Comparison of ENCODE assay signal across 8 cellular contexts in genomic region chr15:92797168-92798052, GRCh38.
DNase-seq lines count a peak whose midpoint lies in the region; ATAC-seq and TF ChIP-seq lines count a peak whose summit lies in the region.

No MANE protein-coding gene starts in this region.

- 0 out of 2 replicates have a peak overlapping the region, but pooled peaks have one; percentile 44 for H3K9ac ChIP-seq in GM23248

- WGBS in GM23248 (ENCODE audit: low coverage in 1 of 2, low lambda C conversion rate in 2 of 2, missing lambda C conversion rate in 2 of 2), 2 experiments = 60 to 61% methylated on average over 12 of the region's 12 CpGs

- H3K27ac ChIP-seq in GM23248 (peak overlapping the region; percentile 50), left lung (peak overlapping the region; percentile 60 to 72), thoracic aorta (peak overlapping the region in 1 of 2 donors; percentile 57)

- intact Hi-C loops in left lung (cut with DNase I) = no loop called here

- H3F3A ChIP-seq in GM23248 (ENCODE audit: insufficient read depth) = peaks cover 19% of the 10 kb centered on the region

- H3K9me3 ChIP-seq in GM23248 (ENCODE audit: low read depth) (no peaks in the 10 kb centered on the region), left lung (no peaks in the 10 kb centered on the region), thoracic aorta (no peaks in the 10 kb centered on the region)

- H4K20me1 ChIP-seq in GM23248 (ENCODE audit: insufficient read depth) = no peaks in the 10 kb centered on the region

- no peaks in the 10 kb centered on the region for H3K9me2 ChIP-seq in GM23248 (ENCODE audit: insufficient read depth)

- TF ChIP-seq CTCF in LNCaP clone FGC (IDR thresholded peaks at IDR 0.05; ENCODE audit: control insufficient read depth, extremely low read depth, insufficient read depth) (peak; percentile 74), left lung (IDR thresholded peaks at IDR 0.05) (peak; percentile 82 to 85), thoracic aorta (IDR thresholded peaks at IDR 0.05) (peak; percentile 79)

- peaks cover 12% of the 10 kb centered on the region for H3K79me2 ChIP-seq in GM23248 (ENCODE audit: insufficient read depth)

- H3K27me3 ChIP-seq in GM23248 (replicated peaks; ENCODE audit: insufficient read depth) = no peaks in the 10 kb centered on the region
- H3K27me3 ChIP-seq in left lung = no peaks in the 10 kb centered on the region
- H3K27me3 ChIP-seq in thoracic aorta (replicated peaks; ENCODE audit: insufficient read depth) = no peaks in the 10 kb centered on the region

- peaks cover 21% of the 10 kb centered on the region for H3K4me1 ChIP-seq in GM23248 (ENCODE audit: insufficient read depth)
- peaks cover 15 to 30% of the 10 kb centered on the region in 2 donors for H3K4me1 ChIP-seq in left lung
- peaks cover 13 to 18% of the 10 kb centered on the region in 2 donors for H3K4me1 ChIP-seq in thoracic aorta (ENCODE audit: control insufficient read depth in 1 of 2, low read depth in 2 of 2)

- ATAC-seq in left lung = peak; percentile 78
- ATAC-seq in thoracic aorta (ENCODE audit: insufficient number of reproducible peaks, low FRiP score, low read depth) = no peak

- no peak overlapping the region for H3K4me3 ChIP-seq in GM23248
- no peak overlapping the region for H3K4me3 ChIP-seq in LNCaP clone FGC (ENCODE audit: low read depth, low read length)
- no peak overlapping the region for H3K4me3 ChIP-seq in left lung
- no peak overlapping the region for H3K4me3 ChIP-seq in thoracic aorta

- peak; percentile 61 for DNase-seq in activated effector memory CD4-positive, alpha-beta T cell treated with anti-CD3 and anti-CD28 coated beads, Interleukin-2, amount 50 U/mL, for 16 hours
- no peak for DNase-seq in activated effector memory CD4-positive, alpha-beta T cell treated with Interleukin-2 at 50 U/mL for 16 hours
- DNase-seq in GM23248 (peak; percentile 82), LNCaP clone FGC (ENCODE audit: low read depth) (peak; percentile 89), RPMI7951 (ENCODE audit: low read depth) (peak; percentile 76), cerebellum (ENCODE audit: low spot score) (peak; percentile 69), left lung (peak in 1 of 2 donors; percentile 18), thoracic aorta (ENCODE audit: low spot score) (no peak)

- in situ Hi-C loops in GM23248 (cut with MboI) = no loop called here

- H3K4me2 ChIP-seq in GM23248 (ENCODE audit: unreplicated experiment) = no peak overlapping the region

- H2AFZ ChIP-seq in GM23248 = peak overlapping the region; percentile 99

- no peaks in the 10 kb centered on the region for H3K36me3 ChIP-seq in GM23248 (ENCODE audit: low read depth)
- H3K36me3 ChIP-seq in left lung = no peaks in the 10 kb centered on the region
- H3K36me3 ChIP-seq in thoracic aorta = no peaks in the 10 kb centered on the region

Comparison
In these comparisons a context has a peak if more than half of its experiments do, and no peak if none do; other contexts are left out.
1. DNase-seq: peak in activated effector memory CD4-positive, alpha-beta T cell treated with anti-CD3 and anti-CD28 coated beads, Interleukin-2, amount 50 U/mL, for 16 hours (single experiment), GM23248 (single experiment), LNCaP clone FGC (single experiment), RPMI7951 (single experiment) and cerebellum (single experiment); none in activated effector memory CD4-positive, alpha-beta T cell treated with Interleukin-2 at 50 U/mL for 16 hours (single experiment) and thoracic aorta (single experiment).
2. Peak in every context shown above with its lines, with median percentiles within 50 percentile points of each other: CTCF ChIP-seq.